Comparison of ENCODE assay signal across 8 cellular contexts in genomic region chr19:42132030-42132628, GRCh38. TPM values are rescaled to one million over a fixed set of nuclear protein-coding genes. Genes with fewer than 3 reads are reported as not detected.
DNase-seq lines count a peak whose midpoint lies in the region; ATAC-seq and TF ChIP-seq lines count a peak whose summit lies in the region.

Gene POU2F2 (minus strand): TSS chr19:42132446. CDS start chr19:42132411, 35 bp downstream.

- H3K27ac ChIP-seq in ascending aorta, result no peak within 1 kb of the TSS

- no peaks in the 10 kb centered on the region for H3K9me3 ChIP-seq in ascending aorta

- H3K4me1 ChIP-seq in ascending aorta, result peaks cover 3 to 9% of the 10 kb centered on the region in 2 donors

- ATAC-seq in HG02623 (IDR thresholded peaks at IDR 0.05; ENCODE audit: unreplicated experiment), result peak; percentile 39
- ATAC-seq in left lobe of liver, result peak; percentile 24

- H3K4me3 ChIP-seq in ascending aorta, result peak within 1 kb of the TSS; percentile 14 to 51

- peak; percentile 63 for DNase-seq in Daoy (ENCODE audit: low read depth)
- peak; percentile 71 to 88 (median 84) for DNase-seq in T-helper 2 cell
- peak in 1 of 2 donors; percentile 40 for DNase-seq in ascending aorta (ENCODE audit: low spot score in 2 of 2)
- DNase-seq in left lobe of liver (ENCODE audit: low spot score), result peak; percentile 51
- DNase-seq in stimulated activated CD8-positive, alpha-beta memory T cell treated with anti-CD3 and anti-CD28 coated beads, Interleukin-12 subunit alpha, Interleukin-12 subunit beta, amount 100 ng/mL, for 4 hours (ENCODE audit: low read depth), result peak; percentile 90
- no peak for DNase-seq in NCI-H524 (lab: John Stamatoyannopoulos, UW)
- no peak for DNase-seq in HuH-7.5 (ENCODE audit: low spot score)

- intact Hi-C loops in ascending aorta (cut with DNase I), result loop anchor here (2.0 to 10.0 kb wide), 4 partner anchors 53 to 303 kb away; partner anchors contain the start of gene MEGF8

- peaks cover 4% of the 10 kb centered on the region for H3K27me3 ChIP-seq in ascending aorta

- H3K36me3 ChIP-seq in ascending aorta, result no peaks in the 10 kb centered on the region

- TF ChIP-seq CTCF in ascending aorta (IDR thresholded peaks at IDR 0.05), result no peak

RNA-seq across cellular contexts. Expression of gene POU2F2, which starts in this region (rescaled TPM):
- 0.69 and 3.1 TPM in 2 replicates for total RNA-seq in Daoy (2014; rRNA removed; shearing (Covaris generic))
- total RNA-seq in ascending aorta (not detected), left lobe of liver (0.83 TPM)

Comparison
In these comparisons a context has a peak if more than half of its experiments do, and no peak if none do; other contexts are left out.
1. Peak in DNase-seq and ATAC-seq in left lobe of liver; RNA of the gene not detected or under 1 TPM.
2. DNase-seq: peak in Daoy (single experiment), T-helper 2 cell (5 of 5) and stimulated activated CD8-positive, alpha-beta memory T cell treated with anti-CD3 and anti-CD28 coated beads, Interleukin-12 subunit alpha, Interleukin-12 subunit beta, amount 100 ng/mL, for 4 hours (single experiment); none in NCI-H524 (0 of 2) and HuH-7.5 (single experiment).